ENCODE assay signal across 1 cellular context in genomic region chr11:36186340-36186739, GRCh38.
A peak's percentile ranks its signal among the peaks of the same experiment; 100 is the strongest.
TF ChIP-seq lines count a peak whose summit lies in the region.

No MANE protein-coding gene starts in this region.

TF ChIP-seq in SK-N-SH, 30 proteins besides CTCF, POLR2A, EP300 and RAD21 (continued from another document):
- TF ChIP-seq FOSL2 (IDR thresholded peaks at IDR 0.05; ENCODE audit: borderline replicate concordance, low read depth): 0 out of 2 replicates have a peak, but pooled peaks have one; percentile 6
- no peak for TF ChIP-seq CHD2 (IDR thresholded peaks at IDR 0.05; ENCODE audit: low read length, partially characterized antibody)
- TF ChIP-seq GATA2 (CRISPR knock-in tag; IDR thresholded peaks at IDR 0.05): no peak
